15 cellular contexts compared by ENCODE assay signal in the genomic region with DNA sequence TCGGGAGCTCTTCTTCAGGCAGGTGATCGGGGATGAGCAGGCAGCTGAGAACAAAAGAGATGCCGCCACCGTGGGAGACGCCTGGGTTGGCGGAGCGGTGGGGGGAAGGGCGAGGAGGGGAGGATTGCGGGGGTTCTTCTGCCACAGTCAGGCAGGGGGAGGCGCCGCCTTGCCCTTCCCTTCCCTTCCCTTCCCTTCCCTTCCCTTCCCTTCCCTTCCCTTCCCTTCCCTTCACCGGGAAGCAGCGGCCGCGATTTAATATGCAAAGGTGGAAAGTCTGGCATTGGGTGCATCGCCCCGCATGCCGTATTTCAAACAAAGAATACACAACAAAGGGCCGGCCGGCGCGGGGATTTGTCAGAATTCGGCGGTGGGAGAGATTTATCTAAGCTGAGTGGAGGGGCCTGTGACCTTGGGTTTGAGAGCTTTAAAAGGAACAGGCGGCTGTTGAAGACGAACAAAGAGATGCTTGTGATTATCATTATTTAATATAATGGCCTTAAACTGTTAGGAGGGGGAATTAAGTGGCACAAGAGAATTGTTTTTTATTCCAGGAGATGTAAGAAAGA.
DNase-seq lines count a peak whose midpoint lies in the region; ATAC-seq, FAIRE-seq and TF ChIP-seq lines count a peak whose summit lies in the region.
"Had no signal": no experiment of that assay in that cellular context is flagged by ENCODE, and none has a peak within 500 bp of the region (broad histone marks: within the 10 kb centered on the region; RNA-seq: fewer than 3 reads in every experiment).

No MANE protein-coding gene starts in this region.

- H3K27me3 Mint-ChIP-seq in naive thymus-derived CD8-positive, alpha-beta T cell, result peaks cover 0 to 13% (median 0%) of the 10 kb centered on the region in 5 donors

- POLR2A ChIA-PET in naive thymus-derived CD8-positive, alpha-beta T cell (lab: Charles Lee), result interaction anchor here (0.5 to 1.0 kb wide), 2 partner anchors 29 to 109 kb away, joined by 5 to 6 read pairs; no protein-coding TSS in a partner anchor

- DNase-seq in DMS153 treated with DMSO at 0.1 percent for 48 hours (lab: John Stamatoyannopoulos, UW; ENCODE audit: unreplicated experiment), result peak; percentile 29
- DNase-seq in naive thymus-derived CD8-positive, alpha-beta T cell, result peak in 1 of 10 donors; percentile 50
- no peak for DNase-seq in T-helper 1 cell
- DNase-seq in GM19239 (ENCODE audit: insufficient read length, low spot score), result no peak
- DNase-seq: activated B cell treated with CpG ODN at 0.5 μM for 24 hours; activated gamma-delta T cell; Caco-2; colonic mucosa; NCI-H446 treated with DMSO at 0.1 percent for 48 hours; stimulated activated CD4-positive, alpha-beta T cell treated with anti-CD3 and anti-CD28 coated beads, Interleukin-4, amount 100 ng/mL, for 1 hour; stomach had no signal

- no peak for TF ChIP-seq POLR2A in GM18505 (IDR thresholded peaks at IDR 0.05; ENCODE audit: borderline replicate concordance, extremely low read depth, insufficient read depth, insufficient read length)

- no peak overlapping the region for H3K9ac ChIP-seq in HUES6 (ENCODE audit: low read length)

- no peaks in the 10 kb centered on the region for H3K9me3 ChIP-seq in HUES6 (ENCODE audit: control insufficient read depth, insufficient read depth, low read depth, low read length)
- H3K9me3 ChIP-seq: Caco-2, colonic mucosa, prostate gland, stomach had no signal

- peaks cover 67% of the 10 kb centered on the region for H3K27me3 ChIP-seq in HUES6 (ENCODE audit: control insufficient read depth, insufficient read depth, low read length)

- H3K4me3 Mint-ChIP-seq in naive thymus-derived CD8-positive, alpha-beta T cell, result peak overlapping the region; percentile 5 to 81 (median 70)
- H3K4me3 Mint-ChIP-seq: activated B cell treated with CpG ODN at 0.5 μM for 24 hours had no signal

- H3K4me1 Mint-ChIP-seq in naive thymus-derived CD8-positive, alpha-beta T cell, result peaks cover 18 to 42% (median 21%) of the 10 kb centered on the region in 4 donors

- peaks cover 25% of the 10 kb centered on the region for H3K4me1 ChIP-seq in HUES6 (ENCODE audit: control insufficient read depth, insufficient read depth, low read length)
- H3K4me1 ChIP-seq: Caco-2, colonic mucosa, prostate gland had no signal

- ATAC-seq in naive thymus-derived CD8-positive, alpha-beta T cell, result peak in 1 of 2 donors; percentile 20
- ATAC-seq in GM18505 (IDR thresholded peaks at IDR 0.05; ENCODE audit: unreplicated experiment), result no peak

- H3K4me3 ChIP-seq in HUES6 (ENCODE audit: low read depth, low read length), result peak overlapping the region; percentile 54
- H3K4me3 ChIP-seq: colonic mucosa, prostate gland, stomach had no signal

- no peak for FAIRE-seq in GM19239 (lab: Jason Lieb, UNC)

- peak overlapping the region in 7 of 10 donors; percentile 20 to 77 (median 65) for H3K27ac Mint-ChIP-seq in naive thymus-derived CD8-positive, alpha-beta T cell
- H3K27ac Mint-ChIP-seq: activated B cell treated with CpG ODN at 0.5 μM for 24 hours had no signal

- peaks cover 0 to 2% (median 0%) of the 10 kb centered on the region in 9 donors for H3K9me3 Mint-ChIP-seq in naive thymus-derived CD8-positive, alpha-beta T cell

- H3K27ac ChIP-seq in HUES6 (ENCODE audit: low read depth, low read length), result no peak overlapping the region
- H3K27ac ChIP-seq in cingulate gyrus (ENCODE audit: low read depth, low read length), result peak overlapping the region; percentile 29
- H3K27ac ChIP-seq: colonic mucosa, prostate gland, stomach had no signal

- H3K36me3 ChIP-seq in HUES6 (ENCODE audit: control insufficient read depth, insufficient read depth, low read length), result no peaks in the 10 kb centered on the region
- H3K36me3 ChIP-seq: colonic mucosa, prostate gland, stomach had no signal

- no peaks in the 10 kb centered on the region for H3K36me3 Mint-ChIP-seq in naive thymus-derived CD8-positive, alpha-beta T cell
